11 cellular contexts compared by ENCODE assay signal in the genomic region with DNA sequence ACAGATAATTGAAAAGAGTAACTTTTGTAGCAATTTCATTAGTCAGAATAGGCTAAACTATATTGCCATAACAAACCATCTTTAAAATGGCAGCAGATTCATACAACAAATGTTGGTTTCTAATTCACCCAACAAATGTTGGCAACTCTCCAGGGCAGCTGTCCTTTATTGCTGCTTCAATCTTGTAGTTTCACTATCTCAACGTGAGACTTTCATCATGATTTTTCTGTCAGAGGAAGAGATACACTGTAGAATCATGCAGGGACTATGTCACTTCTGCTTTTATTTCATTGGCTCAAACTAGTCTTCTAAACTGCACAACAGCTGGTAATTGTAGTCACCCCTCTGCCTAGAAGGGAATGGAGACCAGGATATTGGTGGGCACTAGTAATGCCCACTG.
A peak's percentile ranks its signal among the peaks of the same experiment; 100 is the strongest.
DNase-seq lines count a peak whose midpoint lies in the region; ATAC-seq and TF ChIP-seq lines count a peak whose summit lies in the region.
"Had no signal": no experiment of that assay in that cellular context is flagged by ENCODE, and none has a peak within 500 bp of the region (broad histone marks: within the 10 kb centered on the region; RNA-seq: fewer than 3 reads in every experiment).

No MANE protein-coding gene starts in this region.

- H3K4me1 ChIP-seq in spleen: peaks cover 0 to 12% (median 0%) of the 10 kb centered on the region in 6 donors
- H3K4me1 ChIP-seq: pancreas had no signal

- H3K36me3 ChIP-seq in spleen: no peaks in the 10 kb centered on the region
- H3K36me3 ChIP-seq: pancreas had no signal

- peak overlapping the region in 1 of 8 donors; percentile 3 for H3K27ac ChIP-seq in spleen
- H3K27ac ChIP-seq: pancreas had no signal

- H3K27me3 Mint-ChIP-seq in activated T-cell treated with anti-CD3 and anti-CD28 coated beads, Interleukin-2, amount 50 U/mL, for 24 hours: no peaks in the 10 kb centered on the region
- H3K27me3 Mint-ChIP-seq: dendritic cell treated with granulocyte-macrophage colony-stimulating factor and Interleukin-4, amounts not matched to agents 40 ng/mL and 50 ng/mL, for 4 days had no signal

- H3K4me3 ChIP-seq in AG10803 (ENCODE audit: low read length) (no peak overlapping the region), spleen (no peak overlapping the region)
- H3K4me3 ChIP-seq: pancreas had no signal

- DNase-seq in AG10803 (ENCODE audit: low read depth) (peak; percentile 24), OCI-M1 (lab: John Stamatoyannopoulos, UW) (peak; percentile 82), fibroblast of the conjunctiva (ENCODE audit: low read depth) (peak; percentile 27), DMS153 treated with DMSO at 0.1 percent for 48 hours (lab: John Stamatoyannopoulos, UW; ENCODE audit: unreplicated experiment) (no peak), epidermal melanocyte (ENCODE audit: insufficient read length, low spot score) (no peak), spleen (no peak)
- no peak for DNase-seq in activated T-cell treated with anti-CD3 and anti-CD28 coated beads, Interleukin-2, amount 50 U/mL, for 24 hours
- DNase-seq: pancreas had no signal

- peak; percentile 71 for ATAC-seq in GM21576 (IDR thresholded peaks at IDR 0.05; ENCODE audit: unreplicated experiment)

- no peaks in the 10 kb centered on the region for H3K27me3 ChIP-seq in spleen (replicated peaks in 1 of 7)
- H3K27me3 ChIP-seq: pancreas had no signal

- no peak overlapping the region for H3K27ac Mint-ChIP-seq in activated T-cell treated with anti-CD3 and anti-CD28 coated beads, Interleukin-2, amount 50 U/mL, for 24 hours
- H3K27ac Mint-ChIP-seq: dendritic cell treated with granulocyte-macrophage colony-stimulating factor and Interleukin-4, amounts not matched to agents 40 ng/mL and 50 ng/mL, for 4 days; T-helper 2 cell treated with Interferon-gamma antibody and Interleukin-4, amounts not matched to agents 5 μg/mL and 100 μg/mL, for 36 hours had no signal

- H3K4me1 Mint-ChIP-seq in activated T-cell treated with anti-CD3 and anti-CD28 coated beads, Interleukin-2, amount 50 U/mL, for 24 hours (ENCODE audit: low read depth): peaks cover 7% of the 10 kb centered on the region

- no peak for TF ChIP-seq POLR2A in spleen (IDR thresholded peaks at IDR 0.05)

- H3K9me3 ChIP-seq in spleen: no peaks in the 10 kb centered on the region
- H3K9me3 ChIP-seq: pancreas had no signal

- H3K36me3 Mint-ChIP-seq in activated T-cell treated with anti-CD3 and anti-CD28 coated beads, Interleukin-2, amount 50 U/mL, for 24 hours (ENCODE audit: low read depth): no peaks in the 10 kb centered on the region

- H3K9me3 Mint-ChIP-seq in activated T-cell treated with anti-CD3 and anti-CD28 coated beads, Interleukin-2, amount 50 U/mL, for 24 hours: no peaks in the 10 kb centered on the region
- H3K9me3 Mint-ChIP-seq: dendritic cell treated with granulocyte-macrophage colony-stimulating factor and Interleukin-4, amounts not matched to agents 40 ng/mL and 50 ng/mL, for 4 days; T-helper 2 cell treated with Interferon-gamma antibody and Interleukin-4, amounts not matched to agents 5 μg/mL and 100 μg/mL, for 36 hours had no signal

- WGBS in spleen, 5 donors: 3 to 10% (median 6%) methylated on average over 1 of the region's 1 CpG

- intact Hi-C loops in spleen (cut with DNase I; ENCODE audit: low total_unique reads): no loop called here

- H3K4me3 Mint-ChIP-seq in activated T-cell treated with anti-CD3 and anti-CD28 coated beads, Interleukin-2, amount 50 U/mL, for 24 hours: no peak overlapping the region
- H3K4me3 Mint-ChIP-seq: dendritic cell treated with granulocyte-macrophage colony-stimulating factor and Interleukin-4, amounts not matched to agents 40 ng/mL and 50 ng/mL, for 4 days; T-helper 2 cell treated with Interferon-gamma antibody and Interleukin-4, amounts not matched to agents 5 μg/mL and 100 μg/mL, for 36 hours had no signal

- no peak for TF ChIP-seq CTCF in AG10803 (conservative IDR thresholded peaks at IDR 0.05; ENCODE audit: low read length)
- no peak for TF ChIP-seq CTCF in spleen (IDR thresholded peaks at IDR 0.05 in 8 of 11, conservative IDR thresholded peaks at IDR 0.05 in 3 of 11)

Comparison
In these comparisons a context has a peak if more than half of its experiments do, and no peak if none do; other contexts are left out.
1. DNase-seq: peak in AG10803 (single experiment), OCI-M1 (single experiment) and fibroblast of the conjunctiva (single experiment); none in DMS153 treated with DMSO at 0.1 percent for 48 hours (single experiment), activated T-cell treated with anti-CD3 and anti-CD28 coated beads, Interleukin-2, amount 50 U/mL, for 24 hours (single experiment), epidermal melanocyte (single experiment) and spleen (single experiment).